Comparison of ENCODE assay signal across 8 cellular contexts in the genomic region with DNA sequence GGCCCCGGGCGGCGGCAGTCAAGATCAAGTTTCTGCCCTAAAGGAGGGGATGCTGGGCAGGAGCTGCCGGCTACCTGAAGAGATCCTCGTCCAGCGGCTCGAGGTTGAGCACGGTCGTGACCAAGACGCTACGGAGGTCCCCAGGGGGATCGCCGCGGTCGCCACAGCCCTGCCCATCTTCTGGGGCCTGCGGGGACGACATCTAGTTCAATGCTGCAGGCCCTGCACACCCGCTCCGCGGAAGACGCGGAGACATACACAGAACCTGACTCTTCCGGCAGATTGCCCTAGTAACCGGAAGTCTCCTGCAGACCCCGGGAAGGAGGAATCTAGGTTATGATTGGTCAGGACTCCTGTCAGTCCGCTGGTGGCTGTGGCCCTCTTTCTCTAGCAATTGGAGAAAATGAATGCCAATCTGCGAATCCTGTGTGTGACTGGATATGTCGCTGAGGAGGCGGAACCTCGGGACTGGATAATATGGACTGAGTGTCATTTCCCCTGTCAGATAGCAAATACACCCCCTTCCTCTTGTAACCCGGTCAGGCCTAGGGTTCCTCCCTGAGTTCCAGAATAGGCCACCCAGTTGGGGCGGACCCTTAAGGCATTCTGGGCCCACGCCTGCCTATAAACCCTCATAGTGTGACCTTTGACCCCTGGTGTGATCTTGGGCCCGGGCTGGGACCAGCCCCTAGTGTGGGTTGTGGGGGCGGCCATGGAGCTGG. TPM values are rescaled to one million over a fixed set of nuclear protein-coding genes. Genes with fewer than 3 reads are reported as not detected.
A peak's percentile ranks its signal among the peaks of the same experiment; 100 is the strongest.
DNase-seq lines count a peak whose midpoint lies in the region; ATAC-seq and TF ChIP-seq lines count a peak whose summit lies in the region.

Gene ACOT8, minus strand, starts transcription at position 279 of the 722 bp plus-strand sequence. Its CDS starts 77 bp downstream, at position 202.
Gene ZSWIM3, plus strand, starts transcription at position 501 of the 722 bp plus-strand sequence. Its CDS starts 212 bp downstream, at position 713.

- H3K4me3 Mint-ChIP-seq in T-cell = peak within 1 kb of the TSS; percentile 92 to 95 (median 94)

- peaks cover 17% of the 10 kb centered on the region for H3K36me3 Mint-ChIP-seq in T-cell

- intact Hi-C loops in prostate gland (cut with DNase I) = loop anchor here (5.0 kb wide), 1 partner anchor 35 kb away; no protein-coding TSS in a partner anchor

- TF ChIP-seq POLR2A in GM15510 (IDR thresholded peaks at IDR 0.05; ENCODE audit: borderline replicate concordance, extremely low read depth, insufficient read length) (peak; percentile 92), prostate gland (IDR thresholded peaks at IDR 0.05) (peak; percentile 39)

- peaks cover 0 to 33% of the 10 kb centered on the region in 2 donors for H3K4me1 ChIP-seq in right atrium auricular region
- H3K4me1 ChIP-seq in prostate gland (replicated peaks) = peaks cover 14% of the 10 kb centered on the region
- H3K4me1 ChIP-seq in urinary bladder (ENCODE audit: insufficient read depth) = peaks cover 3% of the 10 kb centered on the region

- H3K27ac ChIP-seq in angular gyrus (ENCODE audit: low read depth, low read length) = peak within 1 kb of the TSS; percentile 87
- H3K27ac ChIP-seq in right atrium auricular region = peak within 1 kb of the TSS; percentile 72 to 80
- H3K27ac ChIP-seq in prostate gland = peak within 1 kb of the TSS; percentile 65 to 70
- peak within 1 kb of the TSS; percentile 68 for H3K27ac ChIP-seq in urinary bladder (ENCODE audit: low read depth)

- peaks cover 47 to 66% (median 59%) of the 10 kb centered on the region in 3 donors for H3K4me1 Mint-ChIP-seq in T-cell

- H3K36me3 ChIP-seq in right atrium auricular region (peaks cover 11% of the 10 kb centered on the region), prostate gland (no peaks in the 10 kb centered on the region), urinary bladder (ENCODE audit: insufficient read depth) (no peaks in the 10 kb centered on the region)

- no peaks in the 10 kb centered on the region for H3K9me3 ChIP-seq in right atrium auricular region
- no peaks in the 10 kb centered on the region for H3K9me3 ChIP-seq in prostate gland

- CTCF ChIA-PET in T-cell (lab: Charles Lee) = interaction anchor here in 1 of 2 donors (0.7 to 1.4 kb wide), 5 partner anchors 24 to 158 kb away, joined by 3 to 5 read pairs (median 5); partner anchors contain the start of gene ZSWIM1

- POLR2A ChIA-PET in T-cell (lab: Charles Lee) = no interaction called here

- H3K27me3 Mint-ChIP-seq in T-cell = no peaks in the 10 kb centered on the region

- TF ChIP-seq CTCF in right atrium auricular region (IDR thresholded peaks at IDR 0.05) (no peak), prostate gland (IDR thresholded peaks at IDR 0.05) (peak in 1 of 4 experiments; percentile 3)

- H3K9me3 Mint-ChIP-seq in T-cell = no peaks in the 10 kb centered on the region

- H3K4me3 ChIP-seq in right atrium auricular region = peak within 1 kb of the TSS; percentile 75 to 87
- peak within 1 kb of the TSS; percentile 60 to 73 for H3K4me3 ChIP-seq in prostate gland
- H3K4me3 ChIP-seq in urinary bladder (ENCODE audit: low read depth, low read length) = peak within 1 kb of the TSS; percentile 91

- 0% methylated on average over 35 of the region's 35 CpGs for WGBS in prostate gland
- under 1% methylated on average over 35 of the region's 35 CpGs for WGBS in urinary bladder

- peak within 1 kb of the TSS; percentile 95 to 97 for H3K27ac Mint-ChIP-seq in T-cell

- no peaks in the 10 kb centered on the region for H3K27me3 ChIP-seq in right atrium auricular region
- H3K27me3 ChIP-seq in prostate gland (replicated peaks; ENCODE audit: insufficient read depth) = no peaks in the 10 kb centered on the region

- ATAC-seq in HG02870 (IDR thresholded peaks at IDR 0.05; ENCODE audit: unreplicated experiment) (peak; percentile 96), T-cell (replicated peaks in 1 of 4) (peak; percentile 98)

- DNase-seq in NCI-H146 (lab: John Stamatoyannopoulos, UW) (peak; percentile 100), T-cell (peak; percentile 76 to 99 (median 94)), right atrium auricular region (ENCODE audit: low spot score) (peak; percentile 98), prostate gland (ENCODE audit: low spot score) (peak; percentile 100)

RNA-seq across cellular contexts. Expression of gene ACOT8, which starts in this region (rescaled TPM):
- total RNA-seq in T-cell (10 to 100 TPM; 20.4 to 33.9 (median 32.0) TPM), right atrium auricular region (10 to 100 TPM; 39.9 to 40.9 TPM), prostate gland (10 to 100 TPM; 57.4 to 68.1 TPM), urinary bladder (13.1 TPM)
- polyA plus RNA-seq in urinary bladder = 29.5 TPM

RNA-seq across cellular contexts. Expression of gene ZSWIM3, which starts in this region (rescaled TPM):
- total RNA-seq in T-cell (1 to 10 TPM; 1.4 to 7.5 (median 5.6) TPM), right atrium auricular region (1 to 10 TPM; 2.4 to 3.7 TPM), prostate gland (10 to 100 TPM in 1 of 2 donors, 1 to 10 TPM in 1; 4.3 to 11.9 TPM), urinary bladder (5.6 TPM)
- polyA plus RNA-seq in urinary bladder = 2.7 TPM

Comparison
In these comparisons a context has a peak if more than half of its experiments do, and no peak if none do; other contexts are left out.
1. Peak in every context shown above with its lines: DNase-seq, ATAC-seq, H3K4me3 ChIP-seq and H3K27ac ChIP-seq.